Comparison of ENCODE assay signal across 20 cellular contexts in the genomic region with DNA sequence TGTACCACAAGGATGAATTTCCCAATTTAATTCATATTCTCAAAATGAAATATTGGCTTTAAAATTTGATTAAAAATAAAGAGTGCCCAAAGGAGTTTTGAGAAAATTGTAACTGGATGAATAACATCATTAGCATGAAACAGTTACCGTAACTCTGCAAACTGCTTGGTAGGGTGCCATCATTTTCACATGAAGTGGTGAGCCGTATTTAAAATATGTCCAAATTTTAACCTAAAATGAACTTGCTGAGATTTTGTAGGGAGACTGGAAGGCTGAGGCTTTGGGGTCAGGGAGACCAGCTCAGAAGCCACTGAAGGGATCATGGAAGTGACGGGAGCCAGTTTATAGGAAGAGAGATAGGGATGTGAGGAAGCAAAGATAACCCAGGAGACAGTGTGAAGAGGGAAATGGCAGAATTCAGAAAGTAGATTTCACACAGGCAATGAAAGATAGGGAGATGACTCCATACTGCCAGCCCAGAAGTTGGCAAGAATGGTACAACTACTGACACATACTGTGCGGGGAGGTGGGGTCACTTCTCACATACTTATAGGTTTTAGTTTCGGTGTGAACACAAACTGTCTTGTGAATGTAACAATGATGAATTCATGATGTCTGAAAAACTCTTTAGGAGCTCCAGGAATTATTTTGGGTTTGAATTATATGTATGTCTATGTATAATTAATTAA. TPM values are rescaled to one million over a fixed set of nuclear protein-coding genes. Genes with fewer than 3 reads are reported as not detected.
DNase-seq lines count a peak whose midpoint lies in the region; ATAC-seq and TF ChIP-seq lines count a peak whose summit lies in the region.
"Had no signal": no experiment of that assay in that cellular context is flagged by ENCODE, and none has a peak within 500 bp of the region (broad histone marks: within the 10 kb centered on the region; RNA-seq: fewer than 3 reads in every experiment).

No MANE protein-coding gene starts in this region.

- H3K9me3 ChIP-seq in MG63 = no peaks in the 10 kb centered on the region
- no peaks in the 10 kb centered on the region for H3K9me3 ChIP-seq in osteoblast (ENCODE audit: low read depth, low read length)
- H3K9me3 ChIP-seq: neutrophil, right lobe of liver had no signal

- H3K27ac ChIP-seq in coronary artery = peak overlapping the region; percentile 68 to 69
- H3K27ac ChIP-seq in osteoblast (ENCODE audit: low read depth, low read length) = peak overlapping the region; percentile 99
- H3K27ac ChIP-seq: foreskin keratinocyte, neutrophil, right lobe of liver had no signal

- H3K27me3 ChIP-seq in MG63 (no peaks in the 10 kb centered on the region), osteoblast (ENCODE audit: insufficient read depth, low read length) (no peaks in the 10 kb centered on the region)
- H3K27me3 ChIP-seq: BLaER1 treated with 17β-estradiol and CSF1 and Interleukin-3, amounts not matched to agents 10 nM and 100 nM; foreskin keratinocyte; neutrophil; right lobe of liver had no signal

- TF ChIP-seq CTCF in AG10803 (conservative IDR thresholded peaks at IDR 0.05; ENCODE audit: low read length) = no peak
- TF ChIP-seq CTCF in coronary artery (IDR thresholded peaks at IDR 0.05) = no peak
- TF ChIP-seq CTCF in osteoblast (IDR thresholded peaks at IDR 0.05; ENCODE audit: extremely low read depth, low read depth, low read length) = no peak

- no peak for ATAC-seq in HG02973 (IDR thresholded peaks at IDR 0.05; ENCODE audit: unreplicated experiment)
- no peak for ATAC-seq in GM21526 (IDR thresholded peaks at IDR 0.05; ENCODE audit: low FRiP score, unreplicated experiment)
- ATAC-seq: foreskin keratinocyte, left colon, right lobe of liver had no signal

- H4K20me1 ChIP-seq in osteoblast (ENCODE audit: insufficient read depth, low read length) = no peaks in the 10 kb centered on the region
- H4K20me1 ChIP-seq: BLaER1 treated with 17β-estradiol and CSF1 and Interleukin-3, amounts not matched to agents 10 nM and 100 nM had no signal

- H3K4me1 ChIP-seq in osteoblast (ENCODE audit: insufficient read depth, low read length) = peaks cover 49% of the 10 kb centered on the region
- H3K4me1 ChIP-seq: foreskin keratinocyte had no signal

- H3K36me3 ChIP-seq in MG63 (peaks cover 16% of the 10 kb centered on the region), osteoblast (ENCODE audit: insufficient read depth, low read length) (peaks cover 85% of the 10 kb centered on the region)
- H3K36me3 ChIP-seq: neutrophil, right lobe of liver had no signal

- no peaks in the 10 kb centered on the region for H3K79me2 ChIP-seq in osteoblast (ENCODE audit: insufficient read depth, low read length)

- H3K4me2 ChIP-seq in osteoblast (ENCODE audit: insufficient read depth, low read length) = peak overlapping the region; percentile 41

- no peak overlapping the region for H2AFZ ChIP-seq in osteoblast (ENCODE audit: low read length)

- H3K4me3 ChIP-seq in AG10803 (ENCODE audit: low read length) (no peak overlapping the region), MG63 (no peak overlapping the region), coronary artery (no peak overlapping the region), osteoblast (ENCODE audit: insufficient read depth, low read length) (no peak overlapping the region)
- H3K4me3 ChIP-seq: BLaER1 treated with 17β-estradiol and CSF1 and Interleukin-3, amounts not matched to agents 10 nM and 100 nM; right lobe of liver had no signal

- DNase-seq in AG10803 (ENCODE audit: low read depth) (peak; percentile 87), MG63 (peak; percentile 39), coronary artery (ENCODE audit: low spot score) (no peak), osteoblast (ENCODE audit: insufficient read length, low spot score, missing footprints) (no peak), NCI-H82 treated with DMSO at 0.1 percent for 48 hours (lab: John Stamatoyannopoulos, UW; ENCODE audit: unreplicated experiment) (no peak), NCI-H1092 (lab: John Stamatoyannopoulos, UW) (no peak)
- DNase-seq: activated CD4-positive, alpha-beta T cell treated with anti-CD3 and anti-CD28 coated beads for 1 hour; activated effector memory CD4-positive, alpha-beta T cell treated with anti-CD3 and anti-CD28 coated beads, Interleukin-2, amount 50 U/mL, for 16 hours; foreskin keratinocyte; left colon; NCI-H1048; NCI-H2107; NCI-H526 treated with DMSO at 0.1 percent for 48 hours; right lobe of liver; stimulated activated CD4-positive, alpha-beta T cell treated with anti-CD3 and anti-CD28 coated beads, Interleukin-1b, Interleukin-23, amount 100 ng/mL, for 48 hours; T1000 had no signal

RNA-seq across cellular contexts. Expression of a gene that starts 53.8 kb away (rescaled TPM):
- 69.2 and 70.3 TPM in 2 replicates for total RNA-seq in MG63 (2014; rRNA removed; shearing (Covaris generic); ENCODE audit: low replicate concordance)
- 1,402 and 1,564 TPM in 2 replicates for total RNA-seq in osteoblast

Comparison
In these comparisons a context has a peak if more than half of its experiments do, and no peak if none do; other contexts are left out.
1. DNase-seq: peak in AG10803 (single experiment) and MG63 (single experiment); none in coronary artery (single experiment), osteoblast (single experiment), NCI-H82 treated with DMSO at 0.1 percent for 48 hours (single experiment) and NCI-H1092 (single experiment).
2. RNA of a gene that starts 53.8 kb away (total RNA-seq): 1,402 to 1,564 TPM in osteoblast; 69.2 to 70.3 TPM in MG63; every median in the first group is over 10 times any median in the second.